Comparison of ENCODE assay signal across 6 cellular contexts in genomic region chr1:119071321-119071720, GRCh38.
"Had no signal": no experiment of that assay in that cellular context is flagged by ENCODE, and none has a peak within 500 bp of the region (broad histone marks: within the 10 kb centered on the region; RNA-seq: fewer than 3 reads in every experiment).

No MANE protein-coding gene starts in this region.

- FAIRE-seq: HepG2, HTR-8/SVneo had no signal

- H3K27ac ChIP-seq: HL-60 had no signal

- ATAC-seq: HepG2 had no signal

- DNase-seq: IMR-90, KBM-7, KG1 had no signal
